ENCODE assay signal across 25 cellular contexts in the genomic region with DNA sequence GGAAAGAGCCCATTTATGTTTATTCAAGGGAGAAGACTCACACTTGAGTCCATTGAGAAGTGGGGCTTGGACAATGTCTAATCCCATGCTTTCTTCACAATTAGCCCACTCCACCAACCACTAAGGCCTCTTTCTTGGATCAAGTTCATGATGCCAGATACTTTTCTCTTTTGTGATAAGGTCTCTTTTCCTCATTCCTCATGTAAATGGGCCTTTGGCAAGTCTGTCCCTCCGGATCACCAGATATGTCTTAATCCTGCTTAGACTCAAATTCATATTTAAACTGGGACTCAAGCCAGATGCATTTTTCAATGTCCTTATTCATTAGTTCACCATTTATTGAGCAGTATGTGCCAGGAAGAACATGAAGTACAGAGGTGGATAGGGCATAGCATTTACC.
"Had no signal": no experiment of that assay in that cellular context is flagged by ENCODE, and none has a peak within 500 bp of the region (broad histone marks: within the 10 kb centered on the region; RNA-seq: fewer than 3 reads in every experiment).

No MANE protein-coding gene starts in this region.

- DNase-seq: effector CD4-positive, alpha-beta T cell; endodermal cell; erythroblast; foreskin melanocyte; head of caudate nucleus; hippocampal formation; left colon; left ventricle myocardium superior; mesenchymal stem cell; naive B cell; occipital lobe; pancreas; right lobe of liver; spleen; stimulated activated CD4-positive, alpha-beta T cell treated with anti-CD3 and anti-CD28 coated beads, Interleukin-15, amount 100 ng/mL, for 24 hours; stimulated activated CD4-positive, alpha-beta T cell treated with anti-CD3 and anti-CD28 coated beads, Interleukin-1b, Interleukin-23, amount 100 ng/mL, for 48 hours; stimulated activated CD4-positive, alpha-beta T cell treated with anti-CD3 and anti-CD28 coated beads, Interleukin-4, amount 100 ng/mL, for 24 hours; testis had no signal

- H3K27me3 Mint-ChIP-seq: naive B cell; progenitor cell of endocrine pancreas; stimulated activated naive CD8-positive, alpha-beta T cell treated with anti-CD3 and anti-CD28 coated beads, Interleukin-15, Interleukin-2, amounts not matched to agents 100 ng/mL and 50 ng/mL, for 24 hours had no signal

- H3K9me3 Mint-ChIP-seq: endodermal cell had no signal

- H3K4me1 Mint-ChIP-seq: endodermal cell; naive B cell; nephron; stimulated activated memory B cell treated with anti-CD40 and anti-IgM and Interleukin-4, amounts not matched to agents 10 μg/mL and 1 μg/mL and 100 μg/mL, for 72 hours had no signal

- H3K9me3 ChIP-seq: pancreas, right lobe of liver, testis had no signal

- H3K36me3 ChIP-seq: pancreas, right lobe of liver, spleen, tibial nerve had no signal

- H3K4me3 ChIP-seq: coronary artery, lung, pancreas, right lobe of liver, spleen, testis, tibial nerve had no signal

- H3K27ac Mint-ChIP-seq: endodermal cell; naive B cell; nephron; progenitor cell of endocrine pancreas; stimulated activated memory B cell treated with anti-CD40 and anti-IgM and Interleukin-4, amounts not matched to agents 10 μg/mL and 1 μg/mL and 100 μg/mL, for 72 hours; stimulated activated naive CD8-positive, alpha-beta T cell treated with anti-CD3 and anti-CD28 coated beads, Interleukin-15, Interleukin-2, amounts not matched to agents 100 ng/mL and 50 ng/mL, for 24 hours had no signal

- H3K27ac ChIP-seq: coronary artery, pancreas, right lobe of liver, spleen, testis, tibial nerve had no signal

- H3K36me3 Mint-ChIP-seq: naive B cell; stimulated activated memory B cell treated with anti-CD40 and anti-IgM and Interleukin-4, amounts not matched to agents 10 μg/mL and 1 μg/mL and 100 μg/mL, for 72 hours had no signal

- ATAC-seq: left colon; left ventricle myocardium superior; pancreas; right lobe of liver; stimulated activated memory B cell treated with anti-CD40 and anti-IgM and Interleukin-4, amounts not matched to agents 10 μg/mL and 1 μg/mL and 100 μg/mL, for 72 hours had no signal

- H3K27me3 ChIP-seq: pancreas, right lobe of liver, spleen, testis, tibial nerve had no signal

- H3K4me1 ChIP-seq: pancreas, right lobe of liver, spleen, testis, tibial nerve had no signal

- H3K4me3 Mint-ChIP-seq: endodermal cell; naive B cell; nephron; stimulated activated memory B cell treated with anti-CD40 and anti-IgM and Interleukin-4, amounts not matched to agents 10 μg/mL and 1 μg/mL and 100 μg/mL, for 72 hours; stimulated activated naive CD8-positive, alpha-beta T cell treated with anti-CD3 and anti-CD28 coated beads, Interleukin-15, Interleukin-2, amounts not matched to agents 100 ng/mL and 50 ng/mL, for 24 hours had no signal
